Comparison of ENCODE assay signal across 2 cellular contexts in the genomic region with DNA sequence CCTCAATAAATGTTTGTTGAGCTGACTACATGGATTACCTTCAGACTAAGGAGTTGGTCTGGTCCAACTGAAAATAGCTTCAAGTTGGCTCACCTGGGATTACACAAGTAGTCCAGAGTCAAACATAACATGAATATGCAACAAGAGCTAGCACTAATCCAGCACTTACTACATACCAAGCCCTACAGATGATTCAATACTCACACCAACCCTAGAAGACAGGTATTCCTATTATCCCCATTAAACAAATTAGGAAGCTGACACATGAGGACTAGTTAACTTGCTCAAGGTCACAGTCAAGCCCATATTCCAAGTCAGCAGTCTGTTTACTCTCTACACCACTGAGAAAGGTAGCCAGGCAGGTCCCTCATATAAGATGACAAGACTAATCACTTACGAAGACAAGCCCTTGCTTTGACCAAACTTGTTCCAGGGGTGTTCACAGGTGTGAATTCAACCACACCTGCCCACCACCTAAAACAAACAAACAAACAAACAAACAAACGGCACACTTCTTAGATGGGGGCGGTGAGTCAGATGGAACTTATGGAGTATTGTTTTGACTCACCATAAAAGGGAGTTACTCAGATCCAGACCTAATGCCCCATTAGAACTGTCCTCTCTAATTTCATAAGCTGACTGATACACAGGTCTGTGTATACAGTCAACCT.
TF ChIP-seq lines count a peak whose summit lies in the region.

No MANE protein-coding gene starts in this region.

TF ChIP-seq in IMR-90, 13 proteins besides CTCF, POLR2A, EP300 and RAD21:
- TF ChIP-seq BHLHE40 (IDR thresholded peaks at IDR 0.05; ENCODE audit: low read depth, low read length) (0 out of 2 replicates have a peak, but pooled peaks have one; percentile 34), MAFK (IDR thresholded peaks at IDR 0.05; ENCODE audit: low read depth, low read length) (no peak), RCOR1 (IDR thresholded peaks at IDR 0.05; ENCODE audit: insufficient replicate concordance, low read length) (no peak)
TF ChIP-seq in IMR-90: peak in this region for 1.

TF ChIP-seq in liver, 16 proteins besides CTCF, POLR2A, EP300 and RAD21:
- TF ChIP-seq FOXA1 (IDR thresholded peaks at IDR 0.05) (no peak), SP1 (IDR thresholded peaks at IDR 0.05) (no peak), HNF4A (conservative IDR thresholded peaks at IDR 0.05) (peak; percentile 22 to 35), GABPA (IDR thresholded peaks at IDR 0.05 in 1 of 2, conservative IDR thresholded peaks at IDR 0.05 in 1 of 2) (no peak)
- TF ChIP-seq, protein P1, sequence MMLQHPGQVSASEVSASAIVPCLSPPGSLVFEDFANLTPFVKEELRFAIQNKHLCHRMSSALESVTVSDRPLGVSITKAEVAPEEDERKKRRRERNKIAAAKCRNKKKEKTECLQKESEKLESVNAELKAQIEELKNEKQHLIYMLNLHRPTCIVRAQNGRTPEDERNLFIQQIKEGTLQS (IDR thresholded peaks at IDR 0.05) = no peak
- TF ChIP-seq, protein P2, sequence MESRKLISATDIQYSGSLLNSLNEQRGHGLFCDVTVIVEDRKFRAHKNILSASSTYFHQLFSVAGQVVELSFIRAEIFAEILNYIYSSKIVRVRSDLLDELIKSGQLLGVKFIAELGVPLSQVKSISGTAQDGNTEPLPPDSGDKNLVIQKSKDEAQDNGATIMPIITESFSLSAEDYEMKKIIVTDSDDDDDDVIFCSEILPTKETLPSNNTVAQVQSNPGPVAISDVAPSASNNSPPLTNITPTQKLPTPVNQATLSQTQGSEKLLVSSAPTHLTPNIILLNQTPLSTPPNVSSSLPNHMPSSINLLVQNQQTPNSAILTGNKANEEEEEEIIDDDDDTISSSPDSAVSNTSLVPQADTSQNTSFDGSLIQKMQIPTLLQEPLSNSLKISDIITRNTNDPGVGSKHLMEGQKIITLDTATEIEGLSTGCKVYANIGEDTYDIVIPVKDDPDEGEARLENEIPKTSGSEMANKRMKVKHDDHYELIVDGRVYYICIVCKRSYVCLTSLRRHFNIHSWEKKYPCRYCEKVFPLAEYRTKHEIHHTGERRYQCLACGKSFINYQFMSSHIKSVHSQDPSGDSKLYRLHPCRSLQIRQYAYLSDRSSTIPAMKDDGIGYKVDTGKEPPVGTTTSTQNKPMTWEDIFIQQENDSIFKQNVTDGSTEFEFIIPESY (IDR thresholded peaks at IDR 0.05) = no peak
- TF ChIP-seq, protein P3, sequence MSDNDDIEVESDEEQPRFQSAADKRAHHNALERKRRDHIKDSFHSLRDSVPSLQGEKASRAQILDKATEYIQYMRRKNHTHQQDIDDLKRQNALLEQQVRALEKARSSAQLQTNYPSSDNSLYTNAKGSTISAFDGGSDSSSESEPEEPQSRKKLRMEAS (IDR thresholded peaks at IDR 0.05) = no peak
